Comparison of ENCODE assay signal across 21 cellular contexts in genomic region chr19:16875584-16876555, GRCh38. TPM values are rescaled to one million over a fixed set of nuclear protein-coding genes. Genes with fewer than 3 reads are reported as not detected.
DNase-seq lines count a peak whose midpoint lies in the region; ATAC-seq, FAIRE-seq and TF ChIP-seq lines count a peak whose summit lies in the region.
"Had no signal": no experiment of that assay in that cellular context is flagged by ENCODE, and none has a peak within 500 bp of the region (broad histone marks: within the 10 kb centered on the region; RNA-seq: fewer than 3 reads in every experiment).

No MANE protein-coding gene starts in this region.

- H3K9me3 ChIP-seq in neuronal stem cell (replicated peaks in 1 of 2; ENCODE audit: control insufficient read depth in 2 of 2, insufficient read depth in 1 of 2, low read depth in 1 of 2, low read length in 2 of 2): peaks cover 9 to 16% of the 10 kb centered on the region in 2 donors

- peak overlapping the region; percentile 93 for H3K23ac ChIP-seq in neuronal stem cell (ENCODE audit: low read depth, low read length, poor library complexity)

- no peak overlapping the region for H2AK5ac ChIP-seq in neuronal stem cell (ENCODE audit: low read depth, low read length)

- H3K4me3 ChIP-seq in bronchial epithelial cell (ENCODE audit: low read depth, low read length): no peak overlapping the region
- no peak overlapping the region for H3K4me3 ChIP-seq in neuronal stem cell (ENCODE audit: low read length in 2 of 2)
- H3K4me3 ChIP-seq: spleen had no signal

- DNase-seq in activated T-cell treated with anti-CD3 and anti-CD28 coated beads, Interleukin-2, amount 50 U/mL, for 72 hours: no peak
- DNase-seq in activated T-cell treated with anti-CD3 and anti-CD28 coated beads, Interleukin-2, amount 50 U/mL, for 1 hour: no peak
- no peak for DNase-seq in bronchial epithelial cell (ENCODE audit: low read depth)
- no peak for DNase-seq in neuronal stem cell (ENCODE audit: low spot score)
- no peak for DNase-seq in NCI-H1048 (lab: John Stamatoyannopoulos, UW)
- no peak for DNase-seq in NCI-H1930 (lab: John Stamatoyannopoulos, UW)
- DNase-seq: activated CD4-positive, CD25-positive, alpha-beta regulatory T cell; activated naive CD4-positive, alpha-beta T cell treated with Interleukin-2 at 50 U/mL for 16 hours; CD4-positive, alpha-beta memory T cell; DND-41; effector CD4-positive, alpha-beta T cell; hippocampal formation; NCI-H748 treated with DMSO at 0.1 percent for 48 hours; RPMI8226; spleen had no signal

- H3K27ac Mint-ChIP-seq in activated T-cell treated with anti-CD3 and anti-CD28 coated beads, Interleukin-2, amount 50 U/mL, for 72 hours: peak overlapping the region; percentile 50
- H3K27ac Mint-ChIP-seq in IgD-negative memory B cell: peak overlapping the region; percentile 71 to 92 (median 91)

- no peak overlapping the region for H2BK120ac ChIP-seq in neuronal stem cell (ENCODE audit: low read depth, low read length)

- H3K27ac ChIP-seq in neuronal stem cell (replicated peaks; ENCODE audit: low read length): no peak overlapping the region

- peaks cover 9 to 24% of the 10 kb centered on the region in 2 donors for H3K36me3 Mint-ChIP-seq in activated T-cell treated with anti-CD3 and anti-CD28 coated beads, Interleukin-2, amount 50 U/mL, for 72 hours (ENCODE audit: insufficient read depth in 2 of 2)
- H3K36me3 Mint-ChIP-seq in IgD-negative memory B cell: peaks cover 18% of the 10 kb centered on the region

- no peak for TF ChIP-seq CTCF in bronchial epithelial cell (IDR thresholded peaks at IDR 0.05; ENCODE audit: insufficient read depth, low read length, severe bottlenecking)

- no peak overlapping the region for H3K4me2 ChIP-seq in neuronal stem cell (ENCODE audit: insufficient read depth, low read length, poor library complexity, severe bottlenecking)
- H3K4me2 ChIP-seq: KMS-11 had no signal

- H3K4me1 ChIP-seq in neuronal stem cell (ENCODE audit: control insufficient read depth in 2 of 2, insufficient read depth in 1 of 2, low read depth in 1 of 2, low read length in 2 of 2): no peaks in the 10 kb centered on the region
- H3K4me1 ChIP-seq: parathyroid adenoma had no signal

- no peak overlapping the region for H2BK12ac ChIP-seq in neuronal stem cell (ENCODE audit: low read length)

- no peak overlapping the region for H2AFZ ChIP-seq in neuronal stem cell (ENCODE audit: low read length)
- H2AFZ ChIP-seq: parathyroid adenoma had no signal

- H3K4me3 Mint-ChIP-seq in activated T-cell treated with anti-CD3 and anti-CD28 coated beads, Interleukin-2, amount 50 U/mL, for 72 hours: no peak overlapping the region
- peak overlapping the region in 2 of 4 donors; percentile 62 to 82 for H3K4me3 Mint-ChIP-seq in IgD-negative memory B cell
- H3K4me3 Mint-ChIP-seq: CD4-positive, alpha-beta memory T cell; T-cell had no signal

- peak overlapping the region; percentile 38 for H3K14ac ChIP-seq in neuronal stem cell (ENCODE audit: low read length)

- no peak overlapping the region for H4K8ac ChIP-seq in neuronal stem cell (ENCODE audit: low read depth, low read length)

- H3K9me3 Mint-ChIP-seq in activated T-cell treated with anti-CD3 and anti-CD28 coated beads, Interleukin-2, amount 50 U/mL, for 72 hours: peaks cover 0 to 8% of the 10 kb centered on the region in 2 donors
- H3K9me3 Mint-ChIP-seq in IgD-negative memory B cell: peaks cover 0 to 9% (median 6%) of the 10 kb centered on the region in 3 donors
- H3K9me3 Mint-ChIP-seq: T-cell had no signal

- H3K9ac ChIP-seq in neuronal stem cell (ENCODE audit: low read depth, low read length, poor library complexity): no peak overlapping the region
- H3K9ac ChIP-seq: KMS-11, parathyroid adenoma had no signal

- H3K18ac ChIP-seq in neuronal stem cell (ENCODE audit: low read length): no peak overlapping the region

- peak; percentile 96 for FAIRE-seq in bronchial epithelial cell (lab: Jason Lieb, UNC)

- H3K36me3 ChIP-seq in bronchial epithelial cell (ENCODE audit: control insufficient read depth, insufficient read depth, low read length) (peaks cover 46% of the 10 kb centered on the region), neuronal stem cell (replicated peaks in 1 of 2; ENCODE audit: control insufficient read depth in 2 of 2, insufficient read depth in 2 of 2, low read length in 2 of 2) (peaks cover 58 to 81% of the 10 kb centered on the region in 2 donors)

- H2BK15ac ChIP-seq in neuronal stem cell (ENCODE audit: low read length): no peak overlapping the region

- H3K79me1 ChIP-seq in neuronal stem cell (ENCODE audit: low read depth, low read length): peaks cover 15% of the 10 kb centered on the region

- H3K27me3 ChIP-seq in bronchial epithelial cell (ENCODE audit: control insufficient read depth, insufficient read depth, low read length): no peaks in the 10 kb centered on the region
- no peaks in the 10 kb centered on the region for H3K27me3 ChIP-seq in neuronal stem cell (ENCODE audit: control insufficient read depth in 3 of 3, insufficient read depth in 3 of 3, low read depth in 1 of 3, low read length in 3 of 3)
- H3K27me3 ChIP-seq: spleen had no signal

- H4K91ac ChIP-seq in neuronal stem cell (ENCODE audit: low read depth, low read length, poor library complexity): no peak overlapping the region

- H3K4me1 Mint-ChIP-seq in activated T-cell treated with anti-CD3 and anti-CD28 coated beads, Interleukin-2, amount 50 U/mL, for 72 hours (ENCODE audit: low read depth): peaks cover 5% of the 10 kb centered on the region
- peaks cover 0 to 19% (median 16%) of the 10 kb centered on the region in 3 donors for H3K4me1 Mint-ChIP-seq in IgD-negative memory B cell

- no peak overlapping the region for H3K4ac ChIP-seq in neuronal stem cell (ENCODE audit: low read length)

- ATAC-seq in activated T-cell treated with anti-CD3 and anti-CD28 coated beads, Interleukin-2, amount 50 U/mL, for 72 hours (replicated peaks in 1 of 2): no peak
- ATAC-seq in HG02852 (IDR thresholded peaks at IDR 0.05; ENCODE audit: unreplicated experiment): no peak

- H3K27me3 Mint-ChIP-seq in activated T-cell treated with anti-CD3 and anti-CD28 coated beads, Interleukin-2, amount 50 U/mL, for 72 hours (ENCODE audit: low read depth): no peaks in the 10 kb centered on the region
- no peaks in the 10 kb centered on the region for H3K27me3 Mint-ChIP-seq in IgD-negative memory B cell
- H3K27me3 Mint-ChIP-seq: CD4-positive, alpha-beta memory T cell; T-cell had no signal

- no peak overlapping the region for H2BK5ac ChIP-seq in neuronal stem cell (ENCODE audit: low read length)

- WGBS in neuronal stem cell (ENCODE audit: extremely low coverage in 2 of 2, insufficient read length in 2 of 2, insufficient replicate concordance in 1 of 2), 2 donors: no CpG with 5 or more reads among the region's 39 CpGs

RNA-seq across cellular contexts. Expression of gene F2RL3, which starts 12.9 kb away (rescaled TPM):
- not detected for total RNA-seq in activated T-cell treated with anti-CD3 and anti-CD28 coated beads, Interleukin-2, amount 50 U/mL, for 72 hours
- polyA plus RNA-seq in IgD-negative memory B cell: 0.36 TPM
- total RNA-seq in bronchial epithelial cell: under 0.01 TPM in 1 of 2 replicates, not detected in the other
- not detected for polyA plus RNA-seq in neuronal stem cell (2013, experiment 1 of 2)
- polyA plus RNA-seq in neuronal stem cell (2013, experiment 2 of 2): not detected
- total RNA-seq: A673; CD4-positive, alpha-beta memory T cell had no signal
- polyA plus RNA-seq: CD4-positive, alpha-beta memory T cell had no signal

RNA-seq across cellular contexts. Expression of gene SIN3B, which starts 46.7 kb away (rescaled TPM):
- total RNA-seq in activated T-cell treated with anti-CD3 and anti-CD28 coated beads, Interleukin-2, amount 50 U/mL, for 72 hours: 10 to 100 TPM; 50.7 to 51.1 TPM
- polyA plus RNA-seq in IgD-negative memory B cell: 11.8 TPM
- 18.4 and 28.8 TPM in 2 replicates for total RNA-seq in bronchial epithelial cell
- polyA plus RNA-seq in neuronal stem cell (2013, experiment 1 of 2): 25.4 TPM
- polyA plus RNA-seq in neuronal stem cell (2013, experiment 2 of 2): 25.2 TPM
